In genomic region chr7:47601881-47602249, GRCh38 we compare ENCODE assay signal across 16 cellular contexts. TPM values are rescaled to one million over a fixed set of nuclear protein-coding genes. Genes with fewer than 3 reads are reported as not detected.
A peak's percentile ranks its signal among the peaks of the same experiment; 100 is the strongest.
DNase-seq lines count a peak whose midpoint lies in the region; ATAC-seq, FAIRE-seq and TF ChIP-seq lines count a peak whose summit lies in the region.
"Had no signal": no experiment of that assay in that cellular context is flagged by ENCODE, and none has a peak within 500 bp of the region (broad histone marks: within the 10 kb centered on the region; RNA-seq: fewer than 3 reads in every experiment).

No MANE protein-coding gene starts in this region.

- H4K20me1 ChIP-seq in HCT116 (ENCODE audit: insufficient read depth), result no peaks in the 10 kb centered on the region

- no peaks in the 10 kb centered on the region for H3K9me2 ChIP-seq in HCT116 (ENCODE audit: insufficient read depth)

- TF ChIP-seq POLR2A in A549 (IDR thresholded peaks at IDR 0.05; ENCODE audit: low read length), result no peak
- TF ChIP-seq POLR2A in HCT116 (IDR thresholded peaks at IDR 0.05; ENCODE audit: borderline replicate concordance, extremely low read depth, insufficient read depth, insufficient read length), result no peak

- TF ChIP-seq RAD21 in A549 (conservative IDR thresholded peaks at IDR 0.05 in 1 of 2, IDR thresholded peaks at IDR 0.05 in 1 of 2) (peak in 1 of 2 experiments; percentile 14; a peak in 1 of 5 replicates), HCT116 (IDR thresholded peaks at IDR 0.05; ENCODE audit: low read depth) (no peak)

- H3K4me3 ChIP-seq in A549 (no peak overlapping the region), HCT116 (replicated peaks in 1 of 2; ENCODE audit: low read depth in 1 of 2, low read length in 2 of 2) (no peak overlapping the region), SJSA1 (no peak overlapping the region), kidney (ENCODE audit: low read length in 2 of 2) (no peak overlapping the region)

- peak; percentile 14 to 43 for ATAC-seq in A549
- ATAC-seq in HCT116, result peak; percentile 33; the same call in 1 of the 2 replicates
- ATAC-seq in WTC11, result no peak
- ATAC-seq in activated CD4-positive, alpha-beta T cell treated with anti-CD3 and anti-CD28 coated beads for 36 hours, result no peak

- H3K27ac Mint-ChIP-seq in WTC11, result no peak overlapping the region
- H3K27ac Mint-ChIP-seq in activated CD4-positive, alpha-beta T cell treated with anti-CD3 and anti-CD28 coated beads for 36 hours, result no peak overlapping the region
- H3K27ac Mint-ChIP-seq: activated naive CD8-positive, alpha-beta T cell; T-helper 2 cell treated with Interferon-gamma antibody and Interleukin-4, amounts not matched to agents 5 μg/mL and 100 μg/mL, for 36 hours had no signal

- H3K36me3 ChIP-seq in HCT116 (ENCODE audit: control insufficient read depth in 1 of 2, insufficient read depth in 2 of 2, low read length in 2 of 2) (no peaks in the 10 kb centered on the region), SJSA1 (no peaks in the 10 kb centered on the region), kidney (ENCODE audit: control insufficient read depth in 1 of 2, insufficient read depth in 2 of 2, low read length in 2 of 2) (no peaks in the 10 kb centered on the region)

- no peak overlapping the region for H3K9ac ChIP-seq in HCT116 (ENCODE audit: low read length)
- H3K9ac ChIP-seq in kidney (ENCODE audit: low read length in 2 of 2), result peak overlapping the region in 1 of 2 donors; percentile 13

- no peaks in the 10 kb centered on the region for H3K4me1 Mint-ChIP-seq in WTC11
- no peaks in the 10 kb centered on the region for H3K4me1 Mint-ChIP-seq in activated CD4-positive, alpha-beta T cell treated with anti-CD3 and anti-CD28 coated beads for 36 hours

- no peaks in the 10 kb centered on the region for H3K27me3 ChIP-seq in HCT116 (ENCODE audit: insufficient read depth, low read length)
- H3K27me3 ChIP-seq in SJSA1 (replicated peaks), result no peaks in the 10 kb centered on the region

- RAD21 ChIA-PET in HCT116 (lab: Charles Lee; ENCODE audit: low non-redundant PET in 1 of 2, low total read pairs in 2 of 2, uncharacterized antibody in 2 of 2, unreplicated experiment in 2 of 2), result no interaction called here

- FAIRE-seq in A549 (lab: Jason Lieb, UNC) (no peak), kidney (lab: Jason Lieb, UNC) (no peak)
- FAIRE-seq: A204.1 had no signal

- H3K4me3 Mint-ChIP-seq in WTC11, result no peak overlapping the region
- no peak overlapping the region for H3K4me3 Mint-ChIP-seq in activated CD4-positive, alpha-beta T cell treated with anti-CD3 and anti-CD28 coated beads for 36 hours
- H3K4me3 Mint-ChIP-seq: activated naive CD8-positive, alpha-beta T cell; T-helper 2 cell treated with Interferon-gamma antibody and Interleukin-4, amounts not matched to agents 5 μg/mL and 100 μg/mL, for 36 hours had no signal

- TF ChIP-seq CTCF in A549 (IDR thresholded peaks at IDR 0.05), result no peak
- no peak for TF ChIP-seq CTCF in HCT116 (IDR thresholded peaks at IDR 0.05 in 2 of 3, conservative IDR thresholded peaks at IDR 0.05 in 1 of 3; ENCODE audit: borderline replicate concordance in 1 of 3, insufficient read depth in 1 of 3, low read depth in 2 of 3, low read length in 2 of 3)
- TF ChIP-seq CTCF in kidney (IDR thresholded peaks at IDR 0.05; ENCODE audit: borderline replicate concordance, extremely low read depth, insufficient read depth), result no peak
- no peak for TF ChIP-seq CTCF in WTC11 (IDR thresholded peaks at IDR 0.05)
- TF ChIP-seq CTCF in GM13976 (IDR thresholded peaks at IDR 0.05; ENCODE audit: borderline replicate concordance, control extremely low read depth, extremely low read depth, insufficient read depth, missing control alignments), result no peak

- WGBS in A549 (ENCODE audit: missing lambda C conversion rate), result 0% methylated on average over 2 of the region's 2 CpGs

- no peaks in the 10 kb centered on the region for H3K79me2 ChIP-seq in HCT116 (ENCODE audit: insufficient read depth, low read length)

- H3K9me3 ChIP-seq in A549 (no peaks in the 10 kb centered on the region), HCT116 (ENCODE audit: control insufficient read depth in 1 of 2, insufficient read depth in 1 of 2, low read depth in 1 of 2, low read length in 2 of 2) (no peaks in the 10 kb centered on the region), SJSA1 (replicated peaks) (peaks cover 5% of the 10 kb centered on the region), kidney (ENCODE audit: control insufficient read depth in 1 of 2, low read length in 2 of 2) (peaks cover 2 to 7% of the 10 kb centered on the region in 2 donors)

- POLR2A ChIA-PET in A549 (lab: Yijun Ruan, JAX) (interaction anchor here (0.7 to 3.1 kb wide), 11 partner anchors 11 to 185 kb away, joined by 3 to 62 read pairs (median 7); partner anchors contain the start of gene TNS3), HCT116 (lab: Charles Lee) (no interaction called here), WTC11 (lab: Charles Lee) (interaction anchor here (0.8 kb wide), 1 partner anchor 15 kb away, joined by 3 read pairs; no protein-coding TSS in a partner anchor)
- POLR2A ChIA-PET in activated CD4-positive, alpha-beta T cell treated with anti-CD3 and anti-CD28 coated beads for 36 hours (lab: Charles Lee), result no interaction called here

- peak overlapping the region; percentile 99 for H3K27ac ChIP-seq in A549
- H3K27ac ChIP-seq in HCT116 (ENCODE audit: low read depth, low read length), result no peak overlapping the region
- peak overlapping the region; percentile 77 for H3K27ac ChIP-seq in SJSA1
- peak overlapping the region; percentile 4 to 52 for H3K27ac ChIP-seq in kidney (ENCODE audit: low read depth in 2 of 2, low read length in 2 of 2)

- H3K4me1 ChIP-seq in A549 (peaks cover 95% of the 10 kb centered on the region), HCT116 (ENCODE audit: control insufficient read depth in 1 of 2, insufficient read depth in 2 of 2, low read length in 2 of 2) (peaks cover 27 to 34% of the 10 kb centered on the region in 2 experiments), SJSA1 (replicated peaks) (peaks cover 73% of the 10 kb centered on the region), kidney (ENCODE audit: control insufficient read depth in 1 of 2, insufficient read depth in 1 of 2, low read depth in 1 of 2, low read length in 2 of 2) (peaks cover 42 to 48% of the 10 kb centered on the region in 2 donors)

- in situ Hi-C loops in GM13976 (cut with MboI; ENCODE audit: low sequenced_read_pairs, unreplicated experiment), result no loop called here

- peaks cover 12% of the 10 kb centered on the region for H3K27me3 Mint-ChIP-seq in WTC11 (ENCODE audit: low read depth)
- peaks cover 8% of the 10 kb centered on the region for H3K27me3 Mint-ChIP-seq in activated CD4-positive, alpha-beta T cell treated with anti-CD3 and anti-CD28 coated beads for 36 hours

- peaks cover 34% of the 10 kb centered on the region for H3K9me3 Mint-ChIP-seq in WTC11
- H3K9me3 Mint-ChIP-seq in activated CD4-positive, alpha-beta T cell treated with anti-CD3 and anti-CD28 coated beads for 36 hours (ENCODE audit: low read depth), result peaks cover 14% of the 10 kb centered on the region

- no peak for DNase-seq in A549 (ENCODE audit: low read depth in 1 of 2, low spot score in 1 of 2)
- no peak for DNase-seq in HCT116 (ENCODE audit: low read depth, low spot score)
- no peak for DNase-seq in SJSA1 (ENCODE audit: low read depth in 1 of 2, low spot score in 2 of 2)
- no peak for DNase-seq in kidney
- no peak for DNase-seq in WTC11 (ENCODE audit: low spot score)
- DNase-seq in GM13976 (ENCODE audit: low spot score), result no peak
- DNase-seq in CD1c-positive myeloid dendritic cell (ENCODE audit: extremely low spot score), result no peak
- no peak for DNase-seq in activated CD4-positive, alpha-beta T cell treated with anti-CD3 and anti-CD28 coated beads for 36 hours
- DNase-seq: activated CD4-positive, alpha-beta T cell treated with anti-CD3 and anti-CD28 coated beads, Interleukin-2, amount 50 U/mL, for 1 hour; islet precursor cell; NCI-H2081 treated with DMSO at 0.1 percent for 48 hours; NCI-H526 treated with DMSO at 0.1 percent for 48 hours; substantia nigra had no signal

- no peak for TF ChIP-seq EP300 in A549 (IDR thresholded peaks at IDR 0.05)

- CTCF ChIA-PET in A549 (lab: Yijun Ruan, JAX), result interaction anchor here (1.0 to 2.4 kb wide), 6 partner anchors 10 to 217 kb away, joined by 3 to 16 read pairs (median 6); no protein-coding TSS in a partner anchor
- CTCF ChIA-PET in HCT116 (lab: Charles Lee), result no interaction called here
- CTCF ChIA-PET in WTC11 (lab: Charles Lee), result no interaction called here
- CTCF ChIA-PET in activated CD4-positive, alpha-beta T cell treated with anti-CD3 and anti-CD28 coated beads for 36 hours (lab: Charles Lee), result no interaction called here

- H3K36me3 Mint-ChIP-seq in WTC11, result peaks cover 19% of the 10 kb centered on the region
- H3K36me3 Mint-ChIP-seq in activated CD4-positive, alpha-beta T cell treated with anti-CD3 and anti-CD28 coated beads for 36 hours (ENCODE audit: low read depth), result no peaks in the 10 kb centered on the region
- H3K36me3 Mint-ChIP-seq: activated naive CD8-positive, alpha-beta T cell had no signal

- no TSS peak for BruUV-seq in HCT116 (replicated peaks; lab: Mats Ljungman, UMichigan)

- intact Hi-C loops in HCT116 (cut with micrococcal nuclease), result no loop called here
- intact Hi-C loops in kidney (cut with DNase I), result no loop called here
- intact Hi-C loops in activated CD4-positive, alpha-beta T cell treated with anti-CD3 and anti-CD28 coated beads for 36 hours (cut with DNase I, micrococcal nuclease), result no loop called here

- peak overlapping the region; percentile 49 for H2AFZ ChIP-seq in HCT116 (ENCODE audit: low read depth, low read length, poor library complexity, severe bottlenecking)

- H3K4me2 ChIP-seq in A549, result peak overlapping the region; percentile 83
- peak overlapping the region; percentile 51 for H3K4me2 ChIP-seq in HCT116 (ENCODE audit: low read length)

TF ChIP-seq in A549, 52 proteins besides CTCF, POLR2A, EP300 and RAD21 (continues in another document):
- TF ChIP-seq HOXB13 (CRISPR knock-in tag; IDR thresholded peaks at IDR 0.05; ENCODE audit: low read depth), result no peak

TF ChIP-seq in HCT116, 20 proteins besides CTCF, POLR2A, EP300 and RAD21:
- TF ChIP-seq CEBPB (IDR thresholded peaks at IDR 0.05; ENCODE audit: low read depth), result no peak

TF ChIP-seq in WTC11, 78 proteins besides CTCF, POLR2A, EP300 and RAD21 (continues in another document):
- TF ChIP-seq ESRRA (CRISPR knock-in tag; IDR thresholded peaks at IDR 0.05; ENCODE audit: borderline replicate concordance) (no peak), FOXJ3 (CRISPR knock-in tag; IDR thresholded peaks at IDR 0.05; ENCODE audit: borderline replicate concordance) (no peak)

RNA-seq across cellular contexts. Expression of gene TNS3, which starts 20.0 kb away (rescaled TPM):
- polyA plus RNA-seq in A549 (2011; rRNA removed) (134 and 137 TPM in 2 replicates), A549 (2017; fragmentation: RNase III; extraction: RNeasy Plus Mini Kit Qiagen cat#74134 plus additional on column Dnase treatment) (107 to 122 TPM (median 107 TPM) in 3 replicates), kidney (ENCODE audit: insufficient read depth, low read depth, low replicate concordance) (38.4 TPM)
- 80.9 and 113 TPM in 2 replicates for polyA plus RNA-seq in A549 (2012; cell fraction: cytosol; rRNA removed)
- polyA plus RNA-seq in A549 (2012; cell fraction: nucleus; rRNA removed), result 217 and 283 TPM in 2 replicates
- polyA minus RNA-seq in A549 (2011; rRNA and poly(A)+ RNA removed), result 438 and 510 TPM in 2 replicates
- total RNA-seq in HCT116 (2021; ENCODE audit: unreplicated experiment) (9.1 TPM), kidney (198 TPM), WTC11 (2021) (28.3 to 37.7 TPM (median 29.6 TPM) in 3 replicates)
- 4.3 and 6.5 TPM in 2 replicates for polyA plus RNA-seq in HCT116 (2012)
- 56.9 and 92.5 TPM in 2 replicates for total RNA-seq in SJSA1 (2014; rRNA removed; shearing (Covaris generic))
- total RNA-seq in activated CD4-positive, alpha-beta T cell treated with anti-CD3 and anti-CD28 coated beads for 36 hours, result under 1 TPM; 0.11 TPM

Comparison
In these comparisons a context has a peak if more than half of its experiments do, and no peak if none do; other contexts are left out.
1. ATAC-seq: peak in A549 (2 of 2) and HCT116 (single experiment); none in WTC11 (single experiment) and activated CD4-positive, alpha-beta T cell treated with anti-CD3 and anti-CD28 coated beads for 36 hours (single experiment).
2. POLR2A ChIA-PET loops: an anchor here in A549 (0.7 to 3.1 kb wide) and WTC11 (0.8 kb wide); none called in HCT116 and activated CD4-positive, alpha-beta T cell treated with anti-CD3 and anti-CD28 coated beads for 36 hours.